Comparison of ENCODE assay signal across 1 cellular context in the genomic region with DNA sequence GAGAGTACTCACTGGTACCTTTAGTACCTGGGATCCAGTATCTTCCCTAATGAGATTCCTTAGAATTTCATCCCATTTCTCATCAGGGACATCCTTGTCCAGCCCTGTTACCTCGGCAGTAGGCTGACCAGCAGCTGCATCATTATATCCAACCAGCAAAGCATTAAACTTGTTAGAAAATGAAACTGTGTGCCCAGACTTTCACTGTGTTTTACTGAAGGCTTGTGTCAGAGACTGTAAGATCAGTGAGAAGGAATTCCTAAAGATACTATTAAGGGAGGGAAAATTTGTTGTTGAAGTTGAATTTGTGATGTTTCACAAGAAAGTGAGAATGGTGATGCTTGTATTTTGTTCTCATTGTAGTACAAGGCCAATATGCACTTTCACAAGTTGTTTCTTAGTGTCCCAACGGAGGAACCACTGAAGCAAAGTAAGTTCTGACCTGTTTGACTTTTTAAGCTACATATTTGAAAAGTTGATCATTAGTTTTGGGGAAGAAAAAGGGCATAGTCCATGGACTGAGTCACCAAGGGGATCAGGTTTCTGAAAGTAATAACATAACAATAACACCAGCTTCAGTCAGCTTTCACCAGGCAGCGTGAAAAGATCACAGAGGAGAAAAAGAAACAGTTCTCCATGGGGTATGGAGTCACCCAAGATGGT.
TF ChIP-seq lines count a peak whose summit lies in the region.

No MANE protein-coding gene starts in this region.

TF ChIP-seq in HepG2, 621 proteins besides CTCF, POLR2A, EP300 and RAD21 (continued from another document and continues in another):
- TF ChIP-seq, protein P1, sequence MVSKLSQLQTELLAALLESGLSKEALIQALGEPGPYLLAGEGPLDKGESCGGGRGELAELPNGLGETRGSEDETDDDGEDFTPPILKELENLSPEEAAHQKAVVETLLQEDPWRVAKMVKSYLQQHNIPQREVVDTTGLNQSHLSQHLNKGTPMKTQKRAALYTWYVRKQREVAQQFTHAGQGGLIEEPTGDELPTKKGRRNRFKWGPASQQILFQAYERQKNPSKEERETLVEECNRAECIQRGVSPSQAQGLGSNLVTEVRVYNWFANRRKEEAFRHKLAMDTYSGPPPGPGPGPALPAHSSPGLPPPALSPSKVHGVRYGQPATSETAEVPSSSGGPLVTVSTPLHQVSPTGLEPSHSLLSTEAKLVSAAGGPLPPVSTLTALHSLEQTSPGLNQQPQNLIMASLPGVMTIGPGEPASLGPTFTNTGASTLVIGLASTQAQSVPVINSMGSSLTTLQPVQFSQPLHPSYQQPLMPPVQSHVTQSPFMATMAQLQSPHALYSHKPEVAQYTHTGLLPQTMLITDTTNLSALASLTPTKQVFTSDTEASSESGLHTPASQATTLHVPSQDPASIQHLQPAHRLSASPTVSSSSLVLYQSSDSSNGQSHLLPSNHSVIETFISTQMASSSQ (IDR thresholded peaks at IDR 0.05; ENCODE audit: low read depth), result peak; percentile 20; the same call in 1 of the 2 replicates
- TF ChIP-seq, protein P1 (CRISPR knock-in tag; IDR thresholded peaks at IDR 0.05; ENCODE audit: borderline replicate concordance), result peak; percentile 79; the same call in 1 of the 2 replicates
- TF ChIP-seq ASH2L (IDR thresholded peaks at IDR 0.05; ENCODE audit: insufficient read length, low read depth, low read length) (peak; percentile 83), SIX4 (CRISPR knock-in tag; IDR thresholded peaks at IDR 0.05) (peak; percentile 99), ETV6 (CRISPR knock-in tag; conservative IDR thresholded peaks at IDR 0.05) (no peak), ZBTB1 (CRISPR knock-in tag; IDR thresholded peaks at IDR 0.05; ENCODE audit: borderline replicate concordance) (no peak), ZNF432 (CRISPR knock-in tag; IDR thresholded peaks at IDR 0.05; ENCODE audit: borderline replicate concordance) (no peak), NR2F6 (IDR thresholded peaks at IDR 0.05) (no peak), NR2F6 (CRISPR knock-in tag; IDR thresholded peaks at IDR 0.05) (peak; percentile 16; the same call in 1 of the 2 replicates), ZBTB8A (CRISPR knock-in tag; IDR thresholded peaks at IDR 0.05; ENCODE audit: borderline replicate concordance, low read depth) (no peak), FOXP1 (IDR thresholded peaks at IDR 0.05) (no peak), FOXP1 (CRISPR knock-in tag; IDR thresholded peaks at IDR 0.05) (peak; percentile 18; the same call in 1 of the 2 replicates), PTBP1 (IDR thresholded peaks at IDR 0.05; ENCODE audit: low read depth, low read length, poor library complexity, severe bottlenecking) (no peak), FOSL2 (CRISPR knock-in tag; IDR thresholded peaks at IDR 0.05) (peak; percentile 91), ZNF605 (CRISPR knock-in tag; IDR thresholded peaks at IDR 0.05) (no peak), ZNF747 (CRISPR knock-in tag; IDR thresholded peaks at IDR 0.05; ENCODE audit: borderline replicate concordance) (no peak), ZSCAN21 (CRISPR knock-in tag; IDR thresholded peaks at IDR 0.05; ENCODE audit: borderline replicate concordance) (no peak), ZNF263 (CRISPR knock-in tag; IDR thresholded peaks at IDR 0.05) (no peak), LCORL (IDR thresholded peaks at IDR 0.05) (peak; percentile 78), LCORL (CRISPR knock-in tag; IDR thresholded peaks at IDR 0.05) (peak; percentile 53; the same call in 1 of the 2 replicates), PHF5A (CRISPR knock-in tag; IDR thresholded peaks at IDR 0.05; ENCODE audit: low read depth, unreplicated experiment) (no peak), ESRRA (CRISPR knock-in tag; IDR thresholded peaks at IDR 0.05; ENCODE audit: low read depth) (0 out of 2 replicates have a peak, but pooled peaks have one; percentile 11)
- TF ChIP-seq, protein P2, sequence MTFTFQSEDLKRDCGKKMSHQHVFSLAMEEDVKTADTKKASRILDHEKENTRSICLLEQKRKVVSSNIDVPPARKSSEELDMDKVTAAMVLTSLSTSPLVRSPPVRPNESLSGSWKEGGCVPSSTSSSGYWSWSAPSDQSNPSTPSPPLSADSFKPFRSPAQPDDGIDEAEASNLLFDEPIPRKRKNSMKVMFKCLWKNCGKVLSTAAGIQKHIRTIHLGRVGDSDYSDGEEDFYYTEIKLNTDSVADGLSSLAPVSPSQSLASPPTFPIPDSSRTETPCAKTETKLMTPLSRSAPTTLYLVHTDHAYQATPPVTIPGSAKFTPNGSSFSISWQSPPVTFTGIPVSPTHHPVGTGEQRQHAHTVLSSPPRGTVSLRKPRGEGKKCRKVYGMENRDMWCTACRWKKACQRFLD (CRISPR knock-in tag; IDR thresholded peaks at IDR 0.05; ENCODE audit: borderline replicate concordance), result no peak
- TF ChIP-seq, protein P3, sequence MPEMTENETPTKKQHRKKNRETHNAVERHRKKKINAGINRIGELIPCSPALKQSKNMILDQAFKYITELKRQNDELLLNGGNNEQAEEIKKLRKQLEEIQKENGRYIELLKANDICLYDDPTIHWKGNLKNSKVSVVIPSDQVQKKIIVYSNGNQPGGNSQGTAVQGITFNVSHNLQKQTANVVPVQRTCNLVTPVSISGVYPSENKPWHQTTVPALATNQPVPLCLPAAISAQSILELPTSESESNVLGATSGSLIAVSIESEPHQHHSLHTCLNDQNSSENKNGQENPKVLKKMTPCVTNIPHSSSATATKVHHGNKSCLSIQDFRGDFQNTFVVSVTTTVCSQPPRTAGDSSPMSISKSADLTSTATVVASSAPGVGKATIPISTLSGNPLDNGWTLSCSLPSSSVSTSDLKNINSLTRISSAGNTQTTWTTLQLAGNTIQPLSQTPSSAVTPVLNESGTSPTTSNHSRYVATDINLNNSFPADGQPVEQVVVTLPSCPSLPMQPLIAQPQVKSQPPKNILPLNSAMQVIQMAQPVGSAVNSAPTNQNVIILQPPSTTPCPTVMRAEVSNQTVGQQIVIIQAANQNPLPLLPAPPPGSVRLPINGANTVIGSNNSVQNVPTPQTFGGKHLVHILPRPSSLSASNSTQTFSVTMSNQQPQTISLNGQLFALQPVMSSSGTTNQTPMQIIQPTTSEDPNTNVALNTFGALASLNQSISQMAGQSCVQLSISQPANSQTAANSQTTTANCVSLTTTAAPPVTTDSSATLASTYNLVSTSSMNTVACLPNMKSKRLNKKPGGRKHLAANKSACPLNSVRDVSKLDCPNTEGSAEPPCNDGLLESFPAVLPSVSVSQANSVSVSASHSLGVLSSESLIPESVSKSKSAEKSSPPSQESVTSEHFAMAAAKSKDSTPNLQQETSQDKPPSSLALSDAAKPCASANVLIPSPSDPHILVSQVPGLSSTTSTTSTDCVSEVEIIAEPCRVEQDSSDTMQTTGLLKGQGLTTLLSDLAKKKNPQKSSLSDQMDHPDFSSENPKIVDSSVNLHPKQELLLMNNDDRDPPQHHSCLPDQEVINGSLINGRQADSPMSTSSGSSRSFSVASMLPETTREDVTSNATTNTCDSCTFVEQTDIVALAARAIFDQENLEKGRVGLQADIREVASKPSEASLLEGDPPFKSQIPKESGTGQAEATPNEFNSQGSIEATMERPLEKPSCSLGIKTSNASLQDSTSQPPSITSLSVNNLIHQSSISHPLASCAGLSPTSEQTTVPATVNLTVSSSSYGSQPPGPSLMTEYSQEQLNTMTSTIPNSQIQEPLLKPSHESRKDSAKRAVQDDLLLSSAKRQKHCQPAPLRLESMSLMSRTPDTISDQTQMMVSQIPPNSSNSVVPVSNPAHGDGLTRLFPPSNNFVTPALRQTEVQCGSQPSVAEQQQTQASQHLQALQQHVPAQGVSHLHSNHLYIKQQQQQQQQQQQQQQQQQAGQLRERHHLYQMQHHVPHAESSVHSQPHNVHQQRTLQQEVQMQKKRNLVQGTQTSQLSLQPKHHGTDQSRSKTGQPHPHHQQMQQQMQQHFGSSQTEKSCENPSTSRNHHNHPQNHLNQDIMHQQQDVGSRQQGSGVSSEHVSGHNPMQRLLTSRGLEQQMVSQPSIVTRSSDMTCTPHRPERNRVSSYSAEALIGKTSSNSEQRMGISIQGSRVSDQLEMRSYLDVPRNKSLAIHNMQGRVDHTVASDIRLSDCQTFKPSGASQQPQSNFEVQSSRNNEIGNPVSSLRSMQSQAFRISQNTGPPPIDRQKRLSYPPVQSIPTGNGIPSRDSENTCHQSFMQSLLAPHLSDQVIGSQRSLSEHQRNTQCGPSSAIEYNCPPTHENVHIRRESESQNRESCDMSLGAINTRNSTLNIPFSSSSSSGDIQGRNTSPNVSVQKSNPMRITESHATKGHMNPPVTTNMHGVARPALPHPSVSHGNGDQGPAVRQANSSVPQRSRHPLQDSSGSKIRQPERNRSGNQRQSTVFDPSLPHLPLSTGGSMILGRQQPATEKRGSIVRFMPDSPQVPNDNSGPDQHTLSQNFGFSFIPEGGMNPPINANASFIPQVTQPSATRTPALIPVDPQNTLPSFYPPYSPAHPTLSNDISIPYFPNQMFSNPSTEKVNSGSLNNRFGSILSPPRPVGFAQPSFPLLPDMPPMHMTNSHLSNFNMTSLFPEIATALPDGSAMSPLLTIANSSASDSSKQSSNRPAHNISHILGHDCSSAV (CRISPR knock-in tag; IDR thresholded peaks at IDR 0.05; ENCODE audit: borderline replicate concordance), result no peak
- TF ChIP-seq, protein P4, sequence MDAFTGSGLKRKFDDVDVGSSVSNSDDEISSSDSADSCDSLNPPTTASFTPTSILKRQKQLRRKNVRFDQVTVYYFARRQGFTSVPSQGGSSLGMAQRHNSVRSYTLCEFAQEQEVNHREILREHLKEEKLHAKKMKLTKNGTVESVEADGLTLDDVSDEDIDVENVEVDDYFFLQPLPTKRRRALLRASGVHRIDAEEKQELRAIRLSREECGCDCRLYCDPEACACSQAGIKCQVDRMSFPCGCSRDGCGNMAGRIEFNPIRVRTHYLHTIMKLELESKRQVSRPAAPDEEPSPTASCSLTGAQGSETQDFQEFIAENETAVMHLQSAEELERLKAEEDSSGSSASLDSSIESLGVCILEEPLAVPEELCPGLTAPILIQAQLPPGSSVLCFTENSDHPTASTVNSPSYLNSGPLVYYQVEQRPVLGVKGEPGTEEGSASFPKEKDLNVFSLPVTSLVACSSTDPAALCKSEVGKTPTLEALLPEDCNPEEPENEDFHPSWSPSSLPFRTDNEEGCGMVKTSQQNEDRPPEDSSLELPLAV (CRISPR knock-in tag; conservative IDR thresholded peaks at IDR 0.05; ENCODE audit: low read depth), result no peak
- TF ChIP-seq, protein P5, sequence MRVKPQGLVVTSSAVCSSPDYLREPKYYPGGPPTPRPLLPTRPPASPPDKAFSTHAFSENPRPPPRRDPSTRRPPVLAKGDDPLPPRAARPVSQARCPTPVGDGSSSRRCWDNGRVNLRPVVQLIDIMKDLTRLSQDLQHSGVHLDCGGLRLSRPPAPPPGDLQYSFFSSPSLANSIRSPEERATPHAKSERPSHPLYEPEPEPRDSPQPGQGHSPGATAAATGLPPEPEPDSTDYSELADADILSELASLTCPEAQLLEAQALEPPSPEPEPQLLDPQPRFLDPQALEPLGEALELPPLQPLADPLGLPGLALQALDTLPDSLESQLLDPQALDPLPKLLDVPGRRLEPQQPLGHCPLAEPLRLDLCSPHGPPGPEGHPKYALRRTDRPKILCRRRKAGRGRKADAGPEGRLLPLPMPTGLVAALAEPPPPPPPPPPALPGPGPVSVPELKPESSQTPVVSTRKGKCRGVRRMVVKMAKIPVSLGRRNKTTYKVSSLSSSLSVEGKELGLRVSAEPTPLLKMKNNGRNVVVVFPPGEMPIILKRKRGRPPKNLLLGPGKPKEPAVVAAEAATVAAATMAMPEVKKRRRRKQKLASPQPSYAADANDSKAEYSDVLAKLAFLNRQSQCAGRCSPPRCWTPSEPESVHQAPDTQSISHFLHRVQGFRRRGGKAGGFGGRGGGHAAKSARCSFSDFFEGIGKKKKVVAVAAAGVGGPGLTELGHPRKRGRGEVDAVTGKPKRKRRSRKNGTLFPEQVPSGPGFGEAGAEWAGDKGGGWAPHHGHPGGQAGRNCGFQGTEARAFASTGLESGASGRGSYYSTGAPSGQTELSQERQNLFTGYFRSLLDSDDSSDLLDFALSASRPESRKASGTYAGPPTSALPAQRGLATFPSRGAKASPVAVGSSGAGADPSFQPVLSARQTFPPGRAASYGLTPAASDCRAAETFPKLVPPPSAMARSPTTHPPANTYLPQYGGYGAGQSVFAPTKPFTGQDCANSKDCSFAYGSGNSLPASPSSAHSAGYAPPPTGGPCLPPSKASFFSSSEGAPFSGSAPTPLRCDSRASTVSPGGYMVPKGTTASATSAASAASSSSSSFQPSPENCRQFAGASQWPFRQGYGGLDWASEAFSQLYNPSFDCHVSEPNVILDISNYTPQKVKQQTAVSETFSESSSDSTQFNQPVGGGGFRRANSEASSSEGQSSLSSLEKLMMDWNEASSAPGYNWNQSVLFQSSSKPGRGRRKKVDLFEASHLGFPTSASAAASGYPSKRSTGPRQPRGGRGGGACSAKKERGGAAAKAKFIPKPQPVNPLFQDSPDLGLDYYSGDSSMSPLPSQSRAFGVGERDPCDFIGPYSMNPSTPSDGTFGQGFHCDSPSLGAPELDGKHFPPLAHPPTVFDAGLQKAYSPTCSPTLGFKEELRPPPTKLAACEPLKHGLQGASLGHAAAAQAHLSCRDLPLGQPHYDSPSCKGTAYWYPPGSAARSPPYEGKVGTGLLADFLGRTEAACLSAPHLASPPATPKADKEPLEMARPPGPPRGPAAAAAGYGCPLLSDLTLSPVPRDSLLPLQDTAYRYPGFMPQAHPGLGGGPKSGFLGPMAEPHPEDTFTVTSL (CRISPR knock-in tag; IDR thresholded peaks at IDR 0.05; ENCODE audit: borderline replicate concordance), result peak; percentile 62; the same call in 1 of the 2 replicates
